18 cellular contexts compared by ENCODE assay signal in the genomic region with DNA sequence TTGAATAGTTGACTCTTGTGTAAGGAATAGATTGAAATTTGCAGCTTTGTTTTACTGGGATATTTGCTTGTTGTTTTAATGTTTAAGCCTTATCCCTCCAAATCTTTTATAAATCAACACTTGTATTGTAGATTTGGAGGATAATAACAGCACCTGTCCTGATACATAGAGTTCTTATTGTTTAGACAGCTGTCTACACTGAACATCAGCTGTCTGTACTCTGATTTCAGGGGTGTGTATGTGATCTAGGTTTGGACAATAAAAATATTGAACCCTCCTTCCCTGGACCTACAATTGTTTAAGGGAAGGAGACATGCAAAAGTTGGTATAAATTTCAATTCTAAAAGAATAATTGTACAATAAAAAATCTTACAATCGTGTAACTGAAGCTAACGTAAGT.
"Had no signal": no experiment of that assay in that cellular context is flagged by ENCODE, and none has a peak within 500 bp of the region (broad histone marks: within the 10 kb centered on the region; RNA-seq: fewer than 3 reads in every experiment).

No MANE protein-coding gene starts in this region.

- DNase-seq: activated CD4-positive, alpha-beta T cell treated with anti-CD3 and anti-CD28 coated beads, Interleukin-2, amount 50 U/mL, for 4 hours; activated gamma-delta T cell; adrenal gland; effector CD8-positive, alpha-beta T cell; heart right ventricle; immature natural killer cell; kidney glomerular epithelial cell; left ventricle myocardium superior; retina; stimulated activated CD4-positive, alpha-beta T cell treated with anti-CD3 and anti-CD28 coated beads, Interleukin-12 subunit alpha, Interleukin-12 subunit beta, amount 100 ng/mL, for 4 hours; stimulated activated CD4-positive, alpha-beta T cell treated with anti-CD3 and anti-CD28 coated beads, Interleukin-1b, Interleukin-23, amount 100 ng/mL, for 48 hours; stimulated activated CD8-positive, alpha-beta memory T cell treated with anti-CD3 and anti-CD28 coated beads, Interleukin-4, amount 100 ng/mL, for 48 hours; stimulated activated naive CD8-positive, alpha-beta T cell treated with anti-CD3 and anti-CD28 coated beads, Interleukin-15, Interleukin-2, amounts not matched to agents 100 U/mL and 50 U/mL, for 24 hours; transverse colon; uterus; WERI-Rb-1 had no signal

- ATAC-seq: esophagus mucosa; gastroesophageal sphincter; heart right ventricle; left ventricle myocardium superior; stimulated activated naive CD8-positive, alpha-beta T cell treated with anti-CD3 and anti-CD28 coated beads, Interleukin-15, Interleukin-2, amounts not matched to agents 100 U/mL and 50 U/mL, for 24 hours had no signal
